In the genomic region with DNA sequence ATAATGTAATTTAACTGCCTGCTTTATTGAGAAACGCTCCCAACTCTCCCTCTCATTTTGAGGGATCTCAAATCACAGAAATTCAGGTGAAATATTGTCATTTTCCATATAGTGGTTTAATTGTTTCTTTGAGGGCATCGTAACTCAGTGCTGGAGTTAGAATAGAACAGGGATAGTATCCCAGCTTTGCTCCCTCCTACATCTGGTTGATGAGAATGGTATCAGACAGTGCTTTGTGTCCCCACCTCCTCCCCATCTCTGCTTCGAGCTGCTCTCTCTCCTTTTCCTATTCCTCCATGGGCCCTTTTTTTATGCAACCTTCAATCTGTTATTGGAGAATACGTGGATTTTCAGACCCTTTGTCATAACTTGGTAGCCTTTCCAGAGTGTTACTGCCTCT, we compare ENCODE assay signal across 16 cellular contexts.
"Had no signal": no experiment of that assay in that cellular context is flagged by ENCODE, and none has a peak within 500 bp of the region (broad histone marks: within the 10 kb centered on the region; RNA-seq: fewer than 3 reads in every experiment).

No MANE protein-coding gene starts in this region.

- FAIRE-seq: keratinocyte had no signal

- H3K27ac ChIP-seq: colonic mucosa, sigmoid colon, thoracic aorta had no signal

- H3K4me3 Mint-ChIP-seq: memory B cell had no signal

- H3K27me3 Mint-ChIP-seq: memory B cell, progenitor cell of endocrine pancreas had no signal

- H3K27ac Mint-ChIP-seq: memory B cell had no signal

- ATAC-seq: activated CD4-positive, CD25-positive, alpha-beta regulatory T cell treated with anti-CD3 and anti-CD28 coated beads, Interleukin-2, amount 50 U/mL, for 24 hours; stimulated activated naive CD8-positive, alpha-beta T cell treated with anti-CD3 and anti-CD28 coated beads, Interleukin-15, Interleukin-2, amounts not matched to agents 100 U/mL and 50 U/mL, for 24 hours had no signal

- H3K4me1 ChIP-seq: colonic mucosa had no signal

- DNase-seq: activated CD4-positive, alpha-beta T cell treated with anti-CD3 and anti-CD28 coated beads, Interleukin-2, amount 50 U/mL, for 48 hours; activated naive CD4-positive, alpha-beta T cell; colonic mucosa; effector CD8-positive, alpha-beta T cell; foreskin melanocyte; heart right ventricle; left ventricle myocardium inferior; sigmoid colon; stimulated activated CD4-positive, alpha-beta T cell treated with anti-CD3 and anti-CD28 coated beads, Interleukin-2, amount 100 ng/mL, for 24 hours; stimulated activated naive CD8-positive, alpha-beta T cell treated with anti-CD3 and anti-CD28 coated beads, Interleukin-15, Interleukin-2, amounts not matched to agents 100 U/mL and 50 U/mL, for 24 hours had no signal

- H3K9me3 ChIP-seq: colonic mucosa, neutrophil, sigmoid colon, thoracic aorta had no signal

- H3K36me3 ChIP-seq: colonic mucosa, heart right ventricle, left ventricle myocardium inferior, neutrophil, sigmoid colon, thoracic aorta had no signal

- H3K4me3 ChIP-seq: colonic mucosa, heart right ventricle, left ventricle myocardium inferior, sigmoid colon, thoracic aorta had no signal

- H3K9me3 Mint-ChIP-seq: memory B cell had no signal

- H3K27me3 ChIP-seq: colonic mucosa, heart right ventricle, neutrophil, sigmoid colon had no signal
